In genomic region chr15:70560617-70561328, GRCh38 we compare ENCODE assay signal across 22 cellular contexts.
A peak's percentile ranks its signal among the peaks of the same experiment; 100 is the strongest.
DNase-seq lines count a peak whose midpoint lies in the region; ATAC-seq and TF ChIP-seq lines count a peak whose summit lies in the region.
"Had no signal": no experiment of that assay in that cellular context is flagged by ENCODE, and none has a peak within 500 bp of the region (broad histone marks: within the 10 kb centered on the region; RNA-seq: fewer than 3 reads in every experiment).

No MANE protein-coding gene starts in this region.

- no peak overlapping the region for H3K9ac ChIP-seq in HCT116 (ENCODE audit: low read length)
- H3K9ac ChIP-seq: BLaER1 had no signal

- no TSS peak for BruUV-seq in HCT116 (replicated peaks; lab: Mats Ljungman, UMichigan)

- no peaks in the 10 kb centered on the region for H3K9me2 ChIP-seq in HCT116 (ENCODE audit: insufficient read depth)

- H3K79me2 ChIP-seq in HCT116 (ENCODE audit: insufficient read depth, low read length) = no peaks in the 10 kb centered on the region
- H3K79me2 ChIP-seq in osteoblast (ENCODE audit: insufficient read depth, low read length) = no peaks in the 10 kb centered on the region

- H2AFZ ChIP-seq in HCT116 (ENCODE audit: low read depth, low read length, poor library complexity, severe bottlenecking) (no peak overlapping the region), osteoblast (ENCODE audit: low read length) (no peak overlapping the region)

- DNase-seq in CD1c-positive myeloid dendritic cell (ENCODE audit: extremely low spot score) = peak; percentile 15
- DNase-seq in HCT116 (ENCODE audit: low read depth, low spot score) = no peak
- DNase-seq in coronary artery (ENCODE audit: low spot score) = peak; percentile 17
- DNase-seq in osteoblast (ENCODE audit: insufficient read length, low spot score, missing footprints) = no peak
- DNase-seq in activated CD8-positive, alpha-beta T cell treated with anti-CD3 and anti-CD28 coated beads, Interleukin-2, amount 10 ng/mL, durations not matched to agents 7 days and 5 days = no peak
- DNase-seq in aorta = no peak
- DNase-seq: activated naive CD4-positive, alpha-beta T cell treated with Interleukin-2 at 50 U/mL for 16 hours; body of pancreas; Calu3; cerebellar nuclear complex; glutamatergic neuron; left ventricle myocardium superior; naive thymus-derived CD8-positive, alpha-beta T cell; NCI-H1694; NCI-H69; RPMI8226; small intestine; trophoblast cell had no signal

- peaks cover 4% of the 10 kb centered on the region; the same call in 1 of the 2 replicates for H3K27me3 ChIP-seq in HCT116 (ENCODE audit: insufficient read depth, low read length)
- H3K27me3 ChIP-seq in osteoblast (ENCODE audit: insufficient read depth, low read length) = peaks cover 57% of the 10 kb centered on the region
- no peaks in the 10 kb centered on the region for H3K27me3 ChIP-seq in aorta (ENCODE audit: control insufficient read depth in 1 of 2, insufficient read depth in 2 of 2, low read length in 1 of 2)
- H3K27me3 ChIP-seq: BLaER1, body of pancreas had no signal

- peak; percentile 32; the same call in 1 of the 2 replicates for TF ChIP-seq RAD21 in HCT116 (IDR thresholded peaks at IDR 0.05; ENCODE audit: low read depth)

- H3K36me3 ChIP-seq in HCT116 (ENCODE audit: control insufficient read depth in 1 of 2, insufficient read depth in 2 of 2, low read length in 2 of 2) (no peaks in the 10 kb centered on the region), osteoblast (ENCODE audit: insufficient read depth, low read length) (no peaks in the 10 kb centered on the region), aorta (ENCODE audit: control insufficient read depth in 1 of 2, insufficient read depth in 2 of 2, low read length in 1 of 2) (no peaks in the 10 kb centered on the region)
- H3K36me3 ChIP-seq: BLaER1 had no signal

- 88 to 92% methylated on average over 4 of the region's 4 CpGs for WGBS in aorta, 2 donors

- TF ChIP-seq CTCF in HCT116 (IDR thresholded peaks at IDR 0.05 in 2 of 3, conservative IDR thresholded peaks at IDR 0.05 in 1 of 3; ENCODE audit: borderline replicate concordance in 1 of 3, insufficient read depth in 1 of 3, low read depth in 2 of 3, low read length in 2 of 3) (0 out of 6 replicates have a peak, but pooled peaks of 1 of the 3 experiments have one; percentile 11), coronary artery (IDR thresholded peaks at IDR 0.05) (no peak), osteoblast (IDR thresholded peaks at IDR 0.05; ENCODE audit: extremely low read depth, low read depth, low read length) (peak; percentile 23)

- H3K4me1 Mint-ChIP-seq in activated CD8-positive, alpha-beta T cell treated with anti-CD3 and anti-CD28 coated beads, Interleukin-2, amount 10 ng/mL, durations not matched to agents 7 days and 5 days (ENCODE audit: low read depth) = peaks cover 2% of the 10 kb centered on the region

- RAD21 ChIA-PET in HCT116 (lab: Charles Lee; ENCODE audit: low non-redundant PET in 1 of 2, low total read pairs in 2 of 2, uncharacterized antibody in 2 of 2, unreplicated experiment in 2 of 2) = no interaction called here

- no peaks in the 10 kb centered on the region for H4K20me1 ChIP-seq in HCT116 (ENCODE audit: insufficient read depth)
- no peaks in the 10 kb centered on the region for H4K20me1 ChIP-seq in osteoblast (ENCODE audit: insufficient read depth, low read length)
- H4K20me1 ChIP-seq: BLaER1 had no signal

- H3K9me3 ChIP-seq in HCT116 (ENCODE audit: control insufficient read depth in 1 of 2, insufficient read depth in 1 of 2, low read depth in 1 of 2, low read length in 2 of 2) = no peaks in the 10 kb centered on the region
- no peaks in the 10 kb centered on the region for H3K9me3 ChIP-seq in osteoblast (ENCODE audit: low read depth, low read length)
- H3K9me3 ChIP-seq in aorta (ENCODE audit: control insufficient read depth, low read length) = no peaks in the 10 kb centered on the region
- H3K9me3 ChIP-seq: BLaER1, body of pancreas had no signal

- ATAC-seq in HCT116 = no peak
- no peak for ATAC-seq in activated CD8-positive, alpha-beta T cell treated with anti-CD3 and anti-CD28 coated beads, Interleukin-2, amount 10 ng/mL, durations not matched to agents 7 days and 5 days
- ATAC-seq in GM21526 (IDR thresholded peaks at IDR 0.05; ENCODE audit: low FRiP score, unreplicated experiment) = no peak
- no peak for ATAC-seq in aorta (ENCODE audit: low FRiP score)
- ATAC-seq: activated CD4-positive, CD25-positive, alpha-beta regulatory T cell treated with anti-CD3 and anti-CD28 coated beads, Interleukin-2, amount 50 U/mL, for 24 hours; body of pancreas; left ventricle myocardium superior; naive thymus-derived CD8-positive, alpha-beta T cell had no signal

- TF ChIP-seq POLR2A in HCT116 (IDR thresholded peaks at IDR 0.05; ENCODE audit: borderline replicate concordance, extremely low read depth, insufficient read depth, insufficient read length) = no peak

- H3K27me3 Mint-ChIP-seq in activated CD8-positive, alpha-beta T cell treated with anti-CD3 and anti-CD28 coated beads, Interleukin-2, amount 10 ng/mL, durations not matched to agents 7 days and 5 days (ENCODE audit: low read depth) = peaks cover 18% of the 10 kb centered on the region

- no peak overlapping the region for H3K4me3 Mint-ChIP-seq in activated CD8-positive, alpha-beta T cell treated with anti-CD3 and anti-CD28 coated beads, Interleukin-2, amount 10 ng/mL, durations not matched to agents 7 days and 5 days
- H3K4me3 Mint-ChIP-seq: mesothelial cell of epicardium had no signal

- H3K4me2 ChIP-seq in HCT116 (ENCODE audit: low read length) (no peak overlapping the region), osteoblast (ENCODE audit: insufficient read depth, low read length) (no peak overlapping the region)

- no peaks in the 10 kb centered on the region for H3K36me3 Mint-ChIP-seq in activated CD8-positive, alpha-beta T cell treated with anti-CD3 and anti-CD28 coated beads, Interleukin-2, amount 10 ng/mL, durations not matched to agents 7 days and 5 days (ENCODE audit: low read depth)
- H3K36me3 Mint-ChIP-seq: mesothelial cell of epicardium; naive thymus-derived CD8-positive, alpha-beta T cell had no signal

- intact Hi-C loops in HCT116 (cut with micrococcal nuclease) (loop anchor here (10.0 kb wide), 1 partner anchor 164 kb away; no protein-coding TSS in a partner anchor), aorta (cut with DNase I) (no loop called here)

- CTCF ChIA-PET in HCT116 (lab: Charles Lee) = no interaction called here
- CTCF ChIA-PET in activated CD8-positive, alpha-beta T cell treated with anti-CD3 and anti-CD28 coated beads, Interleukin-2, amount 10 ng/mL, durations not matched to agents 7 days and 5 days (lab: Charles Lee) = interaction anchor here (0.6 kb wide), 1 partner anchor 162 kb away, joined by 3 read pairs; no protein-coding TSS in a partner anchor

- H3K4me1 ChIP-seq in HCT116 (ENCODE audit: control insufficient read depth in 1 of 2, insufficient read depth in 2 of 2, low read length in 2 of 2) = no peaks in the 10 kb centered on the region
- peaks cover 9% of the 10 kb centered on the region for H3K4me1 ChIP-seq in osteoblast (ENCODE audit: insufficient read depth, low read length)
- no peaks in the 10 kb centered on the region for H3K4me1 ChIP-seq in aorta (ENCODE audit: control insufficient read depth in 1 of 2, insufficient read depth in 2 of 2, low read length in 2 of 2)
- H3K4me1 ChIP-seq: body of pancreas had no signal

- no peak overlapping the region for H3K27ac Mint-ChIP-seq in activated CD8-positive, alpha-beta T cell treated with anti-CD3 and anti-CD28 coated beads, Interleukin-2, amount 10 ng/mL, durations not matched to agents 7 days and 5 days
- H3K27ac Mint-ChIP-seq: mesothelial cell of epicardium had no signal

- no peak overlapping the region for H3K4me3 ChIP-seq in HCT116 (replicated peaks in 1 of 2; ENCODE audit: low read depth in 1 of 2, low read length in 2 of 2)
- no peak overlapping the region for H3K4me3 ChIP-seq in coronary artery
- H3K4me3 ChIP-seq in osteoblast (ENCODE audit: insufficient read depth, low read length) = no peak overlapping the region
- H3K4me3 ChIP-seq in aorta (ENCODE audit: low read length in 2 of 2) = no peak overlapping the region
- H3K4me3 ChIP-seq: BLaER1, body of pancreas had no signal

- H3K9me3 Mint-ChIP-seq in activated CD8-positive, alpha-beta T cell treated with anti-CD3 and anti-CD28 coated beads, Interleukin-2, amount 10 ng/mL, durations not matched to agents 7 days and 5 days (ENCODE audit: insufficient read depth) = no peaks in the 10 kb centered on the region
- H3K9me3 Mint-ChIP-seq: mesothelial cell of epicardium; naive thymus-derived CD8-positive, alpha-beta T cell had no signal

- POLR2A ChIA-PET in HCT116 (lab: Charles Lee) = no interaction called here
- POLR2A ChIA-PET in activated CD8-positive, alpha-beta T cell treated with anti-CD3 and anti-CD28 coated beads, Interleukin-2, amount 10 ng/mL, durations not matched to agents 7 days and 5 days (lab: Charles Lee) = no interaction called here

- H3K27ac ChIP-seq in HCT116 (ENCODE audit: low read depth, low read length) = no peak overlapping the region
- H3K27ac ChIP-seq in coronary artery = no peak overlapping the region
- H3K27ac ChIP-seq in osteoblast (ENCODE audit: low read depth, low read length) = no peak overlapping the region
- no peak overlapping the region for H3K27ac ChIP-seq in aorta (ENCODE audit: low read depth in 1 of 2, low read length in 2 of 2)
- H3K27ac ChIP-seq: BLaER1, body of pancreas had no signal

TF ChIP-seq in HCT116, 20 proteins besides CTCF, POLR2A, EP300 and RAD21:
- TF ChIP-seq CEBPB (IDR thresholded peaks at IDR 0.05; ENCODE audit: low read depth) (no peak), YY1 (IDR thresholded peaks at IDR 0.05; ENCODE audit: extremely low read depth, insufficient replicate concordance, low read depth, low read length) (no peak), TCF7L2 (IDR thresholded peaks at IDR 0.05; ENCODE audit: borderline replicate concordance, extremely low read depth, insufficient read depth, insufficient read length) (no peak), MAX (IDR thresholded peaks at IDR 0.05) (no peak), POLR2AphosphoS5 (IDR thresholded peaks at IDR 0.05; ENCODE audit: low read depth, low read length) (no peak), EZH2phosphoT487 (IDR thresholded peaks at IDR 0.05; ENCODE audit: borderline replicate concordance) (no peak), ELF1 (IDR thresholded peaks at IDR 0.05; ENCODE audit: borderline replicate concordance, low read depth) (no peak), EZH2 (IDR thresholded peaks at IDR 0.05) (no peak), SIN3A (IDR thresholded peaks at IDR 0.05; ENCODE audit: low read depth) (no peak), SRF (IDR thresholded peaks at IDR 0.05; ENCODE audit: low read depth) (no peak)
TF ChIP-seq in HCT116: peak in this region for 0.

Comparison
In these comparisons a context has a peak if more than half of its experiments do, and no peak if none do; other contexts are left out.
1. DNase-seq: peak in CD1c-positive myeloid dendritic cell (single experiment) and coronary artery (single experiment); none in HCT116 (single experiment), osteoblast (single experiment), activated CD8-positive, alpha-beta T cell treated with anti-CD3 and anti-CD28 coated beads, Interleukin-2, amount 10 ng/mL, durations not matched to agents 7 days and 5 days (single experiment) and aorta (0 of 2).